In genomic region chr11:130109441-130109840, GRCh38 we compare ENCODE assay signal across 1 cellular context.
TF ChIP-seq lines count a peak whose summit lies in the region.

No MANE protein-coding gene starts in this region.

TF ChIP-seq in GM23338, 12 proteins besides CTCF, POLR2A, EP300 and RAD21 (continued from another document):
- TF ChIP-seq ZNF462 (CRISPR knock-in tag; IDR thresholded peaks at IDR 0.05), result no peak
- TF ChIP-seq ZNF114 (CRISPR knock-in tag; IDR thresholded peaks at IDR 0.05), result no peak
- no peak for TF ChIP-seq EZH2 (IDR thresholded peaks at IDR 0.05; ENCODE audit: low read depth, unreplicated experiment)
- no peak for TF ChIP-seq POLR2AphosphoS5 (IDR thresholded peaks at IDR 0.05; ENCODE audit: low read depth)
- no peak for TF ChIP-seq CREB1 (CRISPR knock-in tag; IDR thresholded peaks at IDR 0.05; ENCODE audit: low read depth)
- no peak for TF ChIP-seq ETS1 (IDR thresholded peaks at IDR 0.05)
- TF ChIP-seq ZNF331 (CRISPR knock-in tag; IDR thresholded peaks at IDR 0.05; ENCODE audit: low read depth), result no peak
- TF ChIP-seq REST (IDR thresholded peaks at IDR 0.05; ENCODE audit: unreplicated experiment), result no peak
- TF ChIP-seq JUNB (IDR thresholded peaks at IDR 0.05; ENCODE audit: unreplicated experiment), result no peak
- TF ChIP-seq STAT1 (IDR thresholded peaks at IDR 0.05; ENCODE audit: unreplicated experiment), result no peak
